In the genomic region with DNA sequence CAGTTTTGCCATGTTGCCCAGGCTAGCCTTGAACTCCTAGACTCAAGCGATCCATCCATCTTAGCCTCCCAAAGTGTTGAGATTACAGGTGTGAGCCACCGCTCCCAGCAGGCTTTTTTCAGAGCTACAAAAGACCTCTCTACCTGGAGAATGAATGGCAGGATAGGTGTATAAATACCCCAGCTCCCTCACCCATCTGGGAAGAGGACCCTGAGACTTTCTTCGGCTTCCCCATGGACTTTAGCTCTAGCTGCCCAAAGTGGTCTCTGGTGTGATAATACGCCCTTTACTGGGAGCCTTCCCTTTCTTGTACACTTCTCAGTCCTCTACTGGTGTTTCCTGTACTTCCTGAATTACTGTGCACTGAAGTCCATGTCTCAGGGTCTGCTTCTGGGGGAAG, we compare ENCODE assay signal across 21 cellular contexts.
A peak's percentile ranks its signal among the peaks of the same experiment; 100 is the strongest.
DNase-seq lines count a peak whose midpoint lies in the region; ATAC-seq, FAIRE-seq and TF ChIP-seq lines count a peak whose summit lies in the region.
"Had no signal": no experiment of that assay in that cellular context is flagged by ENCODE, and none has a peak within 500 bp of the region (broad histone marks: within the 10 kb centered on the region; RNA-seq: fewer than 3 reads in every experiment).

No MANE protein-coding gene starts in this region.

- no peak overlapping the region for H3K4me2 ChIP-seq in DND-41 (ENCODE audit: insufficient read depth, low read length)
- no peak overlapping the region for H3K4me2 ChIP-seq in Karpas-422 (ENCODE audit: low read depth, low read length, poor library complexity, severe bottlenecking)
- no peak overlapping the region for H3K4me2 ChIP-seq in neuronal stem cell (ENCODE audit: insufficient read depth, low read length, poor library complexity, severe bottlenecking)

- H2BK120ac ChIP-seq in neuronal stem cell (ENCODE audit: low read depth, low read length) = no peak overlapping the region

- no peak overlapping the region for H3K18ac ChIP-seq in neuronal stem cell (ENCODE audit: low read length)

- H3K79me2 ChIP-seq in DND-41 (ENCODE audit: insufficient read depth, low read length) (no peaks in the 10 kb centered on the region), Karpas-422 (ENCODE audit: low read length) (no peaks in the 10 kb centered on the region)

- H2AFZ ChIP-seq in DND-41 (ENCODE audit: low read depth, low read length) (peak overlapping the region; percentile 15; the same call in 1 of the 2 replicates), Karpas-422 (ENCODE audit: low read length) (peak overlapping the region; percentile 16; the same call in 1 of the 2 replicates), neuronal stem cell (ENCODE audit: low read length) (no peak overlapping the region)

- H3K9me2 ChIP-seq in Karpas-422 (replicated peaks; ENCODE audit: insufficient read depth, low read length) = no peaks in the 10 kb centered on the region

- no peak overlapping the region for H3K23ac ChIP-seq in neuronal stem cell (ENCODE audit: low read depth, low read length, poor library complexity)

- H2BK5ac ChIP-seq in neuronal stem cell (ENCODE audit: low read length) = peak overlapping the region; percentile 13

- H4K20me1 ChIP-seq in DND-41 (ENCODE audit: insufficient read depth, low read length) (no peaks in the 10 kb centered on the region), Karpas-422 (ENCODE audit: insufficient read depth, low read depth, low read length) (no peaks in the 10 kb centered on the region)

- no peak for DNase-seq in DND-41
- no peak for DNase-seq in Karpas-422
- no peak for DNase-seq in adipocyte (ENCODE audit: low read depth)
- no peak for DNase-seq in neuronal stem cell (ENCODE audit: low spot score)
- DNase-seq in NCI-H82 treated with DMSO at 0.1 percent for 48 hours (lab: John Stamatoyannopoulos, UW; ENCODE audit: unreplicated experiment) = no peak
- DNase-seq in hippocampal formation (lab: John Stamatoyannopoulos, UW) = no peak
- DNase-seq in DMS 273 treated with DMSO at 0.1 percent for 48 hours (lab: John Stamatoyannopoulos, UW) = no peak
- no peak for DNase-seq in GM12892 (ENCODE audit: insufficient read length)
- DNase-seq: ACHN; AML-193; Calu3; CD4-positive, alpha-beta memory T cell; DMS79 treated with DMSO at 0.1 percent for 48 hours; GDM1; H7; IMR-90; MV-4-11; NCI-H1417; NCI-H187 treated with DMSO at 0.1 percent for 48 hours; NCI-H446; NCI-H69 had no signal

- H3K9me3 ChIP-seq in DND-41 (ENCODE audit: insufficient read depth, low read length, severe bottlenecking) = no peaks in the 10 kb centered on the region
- no peaks in the 10 kb centered on the region for H3K9me3 ChIP-seq in Karpas-422 (ENCODE audit: low read length)
- no peaks in the 10 kb centered on the region for H3K9me3 ChIP-seq in adipocyte (ENCODE audit: control insufficient read depth, low read length)
- peaks cover 2 to 10% of the 10 kb centered on the region in 2 donors for H3K9me3 ChIP-seq in neuronal stem cell (replicated peaks in 1 of 2; ENCODE audit: control insufficient read depth in 2 of 2, insufficient read depth in 1 of 2, low read depth in 1 of 2, low read length in 2 of 2)

- no peak overlapping the region for H2BK12ac ChIP-seq in neuronal stem cell (ENCODE audit: low read length)

- H2BK15ac ChIP-seq in neuronal stem cell (ENCODE audit: low read length) = no peak overlapping the region

- H4K8ac ChIP-seq in neuronal stem cell (ENCODE audit: low read depth, low read length) = no peak overlapping the region

- H4K91ac ChIP-seq in neuronal stem cell (ENCODE audit: low read depth, low read length, poor library complexity) = no peak overlapping the region

- no peak for TF ChIP-seq POLR2A in GM12892 (IDR thresholded peaks at IDR 0.05; ENCODE audit: low read depth, low read length)

- H3K27me3 ChIP-seq in DND-41 (ENCODE audit: insufficient read depth, low read length, poor library complexity) = no peaks in the 10 kb centered on the region
- H3K27me3 ChIP-seq in Karpas-422 (ENCODE audit: low read length) = no peaks in the 10 kb centered on the region
- H3K27me3 ChIP-seq in adipocyte (replicated peaks; ENCODE audit: control insufficient read depth, insufficient read depth, low read length) = no peaks in the 10 kb centered on the region
- H3K27me3 ChIP-seq in neuronal stem cell (ENCODE audit: control insufficient read depth in 3 of 3, insufficient read depth in 3 of 3, low read depth in 1 of 3, low read length in 3 of 3) = peaks cover 0 to 16% (median 0%) of the 10 kb centered on the region in 3 experiments

- H3K14ac ChIP-seq in neuronal stem cell (ENCODE audit: low read length) = no peak overlapping the region

- H3K4me1 ChIP-seq in DND-41 (ENCODE audit: insufficient read depth, low read length) (peaks cover 27% of the 10 kb centered on the region), Karpas-422 (ENCODE audit: low read length) (peaks cover 37% of the 10 kb centered on the region), adipocyte (ENCODE audit: control insufficient read depth, insufficient read depth, low read length) (peaks cover 26% of the 10 kb centered on the region), neuronal stem cell (ENCODE audit: control insufficient read depth in 2 of 2, insufficient read depth in 1 of 2, low read depth in 1 of 2, low read length in 2 of 2) (no peaks in the 10 kb centered on the region)

- H3K4ac ChIP-seq in neuronal stem cell (ENCODE audit: low read length) = no peak overlapping the region

- no peak for FAIRE-seq in GM12892 (lab: Jason Lieb, UNC)

- no CpG with 5 or more reads among the region's 4 CpGs for WGBS in neuronal stem cell (ENCODE audit: extremely low coverage in 2 of 2, insufficient read length in 2 of 2, insufficient replicate concordance in 1 of 2), 2 donors

- no peak for ATAC-seq in DND-41 (ENCODE audit: insufficient read depth, low read depth)

- H2AK5ac ChIP-seq in neuronal stem cell (ENCODE audit: low read depth, low read length) = no peak overlapping the region

- no peak overlapping the region for H3K9ac ChIP-seq in DND-41 (ENCODE audit: low read depth, low read length)
- no peak overlapping the region for H3K9ac ChIP-seq in Karpas-422 (ENCODE audit: low read length)
- H3K9ac ChIP-seq in adipocyte (ENCODE audit: low read length) = peak overlapping the region; percentile 55
- H3K9ac ChIP-seq in neuronal stem cell (ENCODE audit: low read depth, low read length, poor library complexity) = no peak overlapping the region

- H3K27ac ChIP-seq in DND-41 (ENCODE audit: low read length) (no peak overlapping the region), Karpas-422 (ENCODE audit: low read length) (no peak overlapping the region), neuronal stem cell (replicated peaks; ENCODE audit: low read length) (no peak overlapping the region)

- H3K4me3 ChIP-seq in DND-41 (ENCODE audit: low read depth in 1 of 2, low read length in 2 of 2) = no peak overlapping the region
- no peak overlapping the region for H3K4me3 ChIP-seq in Karpas-422 (ENCODE audit: low read length)
- no peak overlapping the region for H3K4me3 ChIP-seq in adipocyte (ENCODE audit: low read length)
- no peak overlapping the region for H3K4me3 ChIP-seq in neuronal stem cell (ENCODE audit: low read length in 2 of 2)

- TF ChIP-seq CTCF in DND-41 (IDR thresholded peaks at IDR 0.05; ENCODE audit: borderline replicate concordance, extremely low read depth, low read length, poor library complexity, severe bottlenecking) = no peak

- H3K36me3 ChIP-seq in DND-41 (ENCODE audit: insufficient read depth, low read length) = no peaks in the 10 kb centered on the region
- H3K36me3 ChIP-seq in Karpas-422 (ENCODE audit: insufficient read depth, low read length) = no peaks in the 10 kb centered on the region
- H3K36me3 ChIP-seq in adipocyte (ENCODE audit: control insufficient read depth, insufficient read depth, low read length, severe bottlenecking) = no peaks in the 10 kb centered on the region
- no peaks in the 10 kb centered on the region for H3K36me3 ChIP-seq in neuronal stem cell (replicated peaks in 1 of 2; ENCODE audit: control insufficient read depth in 2 of 2, insufficient read depth in 2 of 2, low read length in 2 of 2)

- H3K79me1 ChIP-seq in neuronal stem cell (ENCODE audit: low read depth, low read length) = no peaks in the 10 kb centered on the region
